In the genomic region with DNA sequence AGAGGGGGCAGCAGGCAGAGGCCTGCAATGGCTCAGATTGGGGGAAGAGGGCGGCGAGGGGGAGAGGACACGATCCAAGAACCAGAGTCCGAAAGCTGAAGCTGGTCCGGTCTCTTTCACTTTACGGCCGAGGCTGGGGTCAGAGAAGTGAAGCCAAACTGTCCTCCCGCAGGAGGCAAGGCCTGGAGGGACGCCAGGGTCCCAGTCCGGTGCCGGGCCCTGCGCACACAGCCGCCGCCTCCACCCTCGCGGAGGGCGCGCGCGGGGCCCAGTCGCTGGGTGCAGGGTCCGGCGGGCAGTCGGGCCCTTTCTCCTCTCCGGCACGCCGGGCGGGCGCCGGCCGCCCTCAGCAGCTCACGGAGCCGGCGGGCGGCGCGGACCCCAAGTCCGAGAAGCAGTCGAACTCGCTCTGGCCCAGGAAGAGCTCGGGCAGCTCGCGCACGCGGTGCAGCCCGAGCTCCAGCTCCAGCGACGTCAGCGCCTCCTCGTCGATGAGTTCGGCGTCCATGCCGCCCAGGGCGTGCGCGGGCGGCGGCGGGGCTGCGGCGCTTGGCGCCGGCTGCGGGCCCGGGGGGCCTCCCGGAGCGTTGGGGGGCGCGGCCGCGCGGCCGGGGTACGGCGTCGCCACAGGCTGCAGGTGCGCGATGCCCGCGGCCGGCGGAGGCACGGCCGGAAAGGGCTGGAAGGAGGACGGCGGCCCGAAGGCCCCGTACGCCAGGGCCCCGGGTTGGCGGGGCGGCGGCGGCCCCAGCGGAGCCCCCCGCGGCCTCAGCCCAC, we compare ENCODE assay signal across 8 cellular contexts. TPM values are rescaled to one million over a fixed set of nuclear protein-coding genes. Genes with fewer than 3 reads are reported as not detected.
DNase-seq lines count a peak whose midpoint lies in the region; ATAC-seq, FAIRE-seq and TF ChIP-seq lines count a peak whose summit lies in the region.

No MANE protein-coding gene starts in this region.

- H3K36me3 ChIP-seq in PC-9 (ENCODE audit: low read depth) (no peaks in the 10 kb centered on the region), brain microvascular endothelial cell (replicated peaks) (no peaks in the 10 kb centered on the region), keratinocyte (ENCODE audit: control insufficient read depth in 2 of 2, extremely low read depth in 1 of 2, insufficient read depth in 2 of 2, low read length in 2 of 2) (peaks cover 0 to 4% of the 10 kb centered on the region in 2 experiments)

- H3K27me3 ChIP-seq in PC-9 (ENCODE audit: insufficient read depth, low read depth) (no peaks in the 10 kb centered on the region), brain microvascular endothelial cell (replicated peaks) (no peaks in the 10 kb centered on the region), keratinocyte (ENCODE audit: control insufficient read depth, extremely low read depth, insufficient read depth, low read length) (no peaks in the 10 kb centered on the region)

- no peaks in the 10 kb centered on the region for H3K9me2 ChIP-seq in PC-9 (ENCODE audit: insufficient read depth)

- H3K79me2 ChIP-seq in PC-9 (ENCODE audit: low read depth) (peaks cover 14% of the 10 kb centered on the region), keratinocyte (ENCODE audit: control insufficient read depth, insufficient read depth, low read length) (peaks cover 20% of the 10 kb centered on the region)

- H4K20me1 ChIP-seq in PC-9 (ENCODE audit: insufficient read depth), result no peaks in the 10 kb centered on the region
- peaks cover 7% of the 10 kb centered on the region for H4K20me1 ChIP-seq in keratinocyte (ENCODE audit: control insufficient read depth, extremely low read depth, insufficient read depth, low read length)

- peaks cover 52% of the 10 kb centered on the region for H3K4me1 ChIP-seq in PC-9 (replicated peaks; ENCODE audit: insufficient read depth)
- peaks cover 44% of the 10 kb centered on the region for H3K4me1 ChIP-seq in keratinocyte (ENCODE audit: control insufficient read depth, extremely low read depth, insufficient read depth, low read length)

- peak overlapping the region; percentile 98 for H3K4me2 ChIP-seq in PC-9
- H3K4me2 ChIP-seq in keratinocyte (ENCODE audit: control insufficient read depth, extremely low read depth, insufficient read depth, low read depth, low read length), result peak overlapping the region; percentile 81

- H3K9ac ChIP-seq in keratinocyte (ENCODE audit: control insufficient read depth, extremely low read depth, insufficient read depth, low read length), result peak overlapping the region; percentile 88

- 0 out of 2 replicates have a peak overlapping the region, but pooled peaks have one; percentile 29 for H2AFZ ChIP-seq in PC-9
- no peak overlapping the region for H2AFZ ChIP-seq in keratinocyte (ENCODE audit: control insufficient read depth, low read length)

- TF ChIP-seq CTCF in PC-9 (conservative IDR thresholded peaks at IDR 0.05) (no peak), brain microvascular endothelial cell (IDR thresholded peaks at IDR 0.05; ENCODE audit: low read depth, low read length, missing control alignments) (no peak), keratinocyte (optimal IDR thresholded peaks at IDR 0.05 in 1 of 3, IDR thresholded peaks at IDR 0.05 in 1 of 3, conservative IDR thresholded peaks at IDR 0.05 in 1 of 3; ENCODE audit: extremely low read depth in 1 of 3, insufficient read depth in 2 of 3, low read length in 3 of 3) (no peak)

- in situ Hi-C loops in brain microvascular endothelial cell (cut with HindIII; ENCODE audit: low pct_ligation_motif_present, low sequenced_read_pairs), result no loop called here

- DNase-seq in activated gamma-delta T cell treated with Interleukin-2 at 50 U/mL for 16 hours, result peak; percentile 17
- no peak for DNase-seq in activated gamma-delta T cell (lab: John Stamatoyannopoulos, UW)
- no peak for DNase-seq in PC-9
- no peak for DNase-seq in brain microvascular endothelial cell
- no peak for DNase-seq in keratinocyte (ENCODE audit: low read depth, low spot score)
- DNase-seq in stimulated activated CD4-positive, alpha-beta T cell treated with anti-CD3 and anti-CD28 coated beads, Interleukin-2, amount 100 ng/mL, for 4 hours (ENCODE audit: low read depth), result peak; percentile 25

- intact Hi-C loops in PC-9 (cut with micrococcal nuclease; ENCODE audit: unreplicated experiment), result loop anchor here (1.0 to 10.0 kb wide), 4 partner anchors 37 to 633 kb away; no protein-coding TSS in a partner anchor

- ATAC-seq in HG03095 (IDR thresholded peaks at IDR 0.05; ENCODE audit: unreplicated experiment), result no peak
- no peak for ATAC-seq in GM18873 (IDR thresholded peaks at IDR 0.05; ENCODE audit: low FRiP score, unreplicated experiment)

- CTCF ChIA-PET in PC-9 (lab: Charles Lee), result interaction anchor here (0.6 to 1.9 kb wide), 8 partner anchors 8 to 118 kb away, joined by 3 to 31 read pairs (median 5); partner anchors contain the start of gene CTPS1

- TSS peak; percentile 58 for BruUV-seq in PC-9 (replicated peaks; lab: Mats Ljungman, UMichigan)

- H3K27ac ChIP-seq in PC-9, result peak overlapping the region; percentile 26; the same call in 1 of the 2 replicates
- no peak overlapping the region for H3K27ac ChIP-seq in brain microvascular endothelial cell
- peak overlapping the region; percentile 73 for H3K27ac ChIP-seq in keratinocyte (ENCODE audit: control insufficient read depth, insufficient read depth, low read length)

- FAIRE-seq in keratinocyte (lab: Jason Lieb, UNC), result no peak

- no peaks in the 10 kb centered on the region for H3K9me1 ChIP-seq in keratinocyte (ENCODE audit: control insufficient read depth, extremely low read depth, insufficient read depth, low read length)

- peaks cover 48% of the 10 kb centered on the region for H3F3A ChIP-seq in PC-9 (ENCODE audit: insufficient read depth, low read depth)

- H3K4me3 ChIP-seq in PC-9, result peak overlapping the region; percentile 89
- peak overlapping the region; percentile 64 for H3K4me3 ChIP-seq in brain microvascular endothelial cell (ENCODE audit: low read depth, low read length)
- H3K4me3 ChIP-seq in keratinocyte (ENCODE audit: control insufficient read depth in 2 of 3, extremely low read depth in 1 of 3, insufficient read depth in 2 of 3, low read depth in 1 of 3, low read length in 3 of 3), result peak overlapping the region; percentile 72 to 94 (median 85)

- H3K9me3 ChIP-seq in PC-9 (ENCODE audit: insufficient read depth, low read depth) (no peaks in the 10 kb centered on the region), keratinocyte (ENCODE audit: control insufficient read depth, low read depth, low read length) (no peaks in the 10 kb centered on the region)

- dilution Hi-C loops in keratinocyte (cut with MboI; ENCODE audit: extremely low pct_ligation_motif_present, low sequenced_read_pairs), result no loop called here

- POLR2A ChIA-PET in PC-9 (lab: Charles Lee; ENCODE audit: unreplicated experiment), result interaction anchor here (0.6 to 1.3 kb wide), 5 partner anchors 35 to 142 kb away, joined by 3 to 27 read pairs (median 6); no protein-coding TSS in a partner anchor

RNA-seq across cellular contexts. Expression of gene CITED4, which starts 0.7 kb away (rescaled TPM):
- total RNA-seq in PC-9 (2021), result 67.5 and 98.2 TPM in 2 replicates
- polyA plus RNA-seq in keratinocyte, result 11.2 to 30.6 TPM (median 13.3 TPM) in 3 replicates
- polyA plus RNA-seq in keratinocyte (2011; ENCODE audit: low read depth), result 2.7 TPM
- polyA plus RNA-seq in keratinocyte (2011; cell fraction: cytosol; rRNA removed), result 15.1 and 73.1 TPM in 2 replicates
- polyA plus RNA-seq in keratinocyte (2011; cell fraction: nucleus; rRNA removed), result 16.6 and 36.4 TPM in 2 replicates
- 34.1 and 105 TPM in 2 replicates for polyA plus RNA-seq in keratinocyte (2012; ENCODE audit: low replicate concordance)
- polyA minus RNA-seq in keratinocyte, result 3.1 to 43.1 TPM (median 5.1 TPM) in 3 replicates
- 161 TPM for polyA minus RNA-seq in keratinocyte (2011; cell fraction: cytosol; rRNA and poly(A)+ RNA removed)
- polyA minus RNA-seq in keratinocyte (2011; cell fraction: nucleus; rRNA and poly(A)+ RNA removed), result 29.6 and 41.6 TPM in 2 replicates

Comparison
In these comparisons a context has a peak if more than half of its experiments do, and no peak if none do; other contexts are left out.
1. DNase-seq: peak in activated gamma-delta T cell treated with Interleukin-2 at 50 U/mL for 16 hours (single experiment) and stimulated activated CD4-positive, alpha-beta T cell treated with anti-CD3 and anti-CD28 coated beads, Interleukin-2, amount 100 ng/mL, for 4 hours (single experiment); none in activated gamma-delta T cell (single experiment), PC-9 (0 of 2), brain microvascular endothelial cell (single experiment) and keratinocyte (single experiment).
2. Peak in every context shown above with its lines, with median percentiles within 50 percentile points of each other: H3K4me3 ChIP-seq.